16 cellular contexts compared by ENCODE assay signal in the genomic region with DNA sequence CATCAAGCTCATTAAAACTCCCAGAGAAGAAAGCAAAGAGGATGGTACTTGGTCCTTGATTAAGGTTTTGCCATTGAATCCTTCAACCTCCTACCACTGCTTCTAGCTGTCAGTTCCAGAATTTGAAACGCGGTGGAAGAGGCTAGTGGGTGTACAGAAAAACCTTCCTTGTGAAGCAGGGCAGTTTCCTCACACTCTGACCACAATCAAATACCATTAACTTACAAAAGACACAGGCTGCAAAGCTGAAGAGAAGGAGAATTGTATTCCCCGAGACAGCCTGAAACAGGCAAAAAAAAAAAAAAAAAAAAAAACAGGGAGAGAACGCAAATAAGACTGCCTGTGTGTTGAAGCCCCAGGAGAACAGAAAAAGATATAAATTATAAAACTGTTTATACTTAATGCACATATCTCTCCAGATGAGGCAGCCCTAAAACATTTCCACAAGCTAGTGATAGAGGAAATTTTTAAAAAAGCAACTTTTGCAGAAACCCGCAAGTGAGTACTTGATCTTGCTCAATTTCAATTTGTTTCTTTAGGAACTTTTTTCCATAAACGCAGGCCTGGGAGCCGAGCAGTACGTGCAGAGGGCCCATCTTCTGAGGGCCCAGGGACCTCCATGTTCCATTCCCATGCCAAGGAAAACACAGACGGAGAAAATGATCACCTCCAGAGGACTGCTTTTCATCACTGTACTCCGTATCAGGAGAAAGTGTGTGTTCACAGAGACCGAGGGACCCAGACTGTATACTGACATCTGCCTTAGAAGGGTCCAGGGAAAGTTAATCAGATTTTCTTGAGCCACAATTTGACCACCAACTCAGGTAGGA.
"Had no signal": no experiment of that assay in that cellular context is flagged by ENCODE, and none has a peak within 500 bp of the region (broad histone marks: within the 10 kb centered on the region; RNA-seq: fewer than 3 reads in every experiment).

No MANE protein-coding gene starts in this region.

- H3K27me3 ChIP-seq: cardiac muscle cell had no signal

- DNase-seq: activated CD4-positive, alpha-beta T cell treated with anti-CD3 and anti-CD28 coated beads for 1 hour; activated CD4-positive, alpha-beta T cell treated with anti-CD3 and anti-CD28 coated beads, Interleukin-2, amount 50 U/mL, for 48 hours; activated naive CD8-positive, alpha-beta T cell treated with anti-CD3 and anti-CD28 coated beads, Interleukin-2, amount 10 ng/mL, durations not matched to agents 7 days and 5 days; activated T-cell treated with anti-CD3 and anti-CD28 coated beads, Interleukin-2, amount 50 U/mL, for 72 hours; cortex of kidney; effector memory CD4-positive, alpha-beta T cell; immature natural killer cell; left colon; nephron progenitor cell; stimulated activated CD4-positive, alpha-beta T cell treated with anti-CD3 and anti-CD28 coated beads, Interleukin-4, amount 100 ng/mL, for 1 hour; stimulated activated CD8-positive, alpha-beta memory T cell treated with anti-CD3 and anti-CD28 coated beads, Interleukin-4, amount 100 ng/mL, for 48 hours; stimulated activated naive CD8-positive, alpha-beta T cell treated with anti-CD3 and anti-CD28 coated beads, Interleukin-15, Interleukin-2, amounts not matched to agents 100 U/mL and 50 U/mL, for 24 hours; T-helper 9 cell had no signal

- H3K4me3 ChIP-seq: cardiac muscle cell had no signal

- H3K36me3 Mint-ChIP-seq: activated naive CD8-positive, alpha-beta T cell treated with anti-CD3 and anti-CD28 coated beads, Interleukin-2, amount 10 ng/mL, durations not matched to agents 7 days and 5 days; immature natural killer cell; memory B cell had no signal

- H3K36me3 ChIP-seq: cardiac muscle cell had no signal

- H3K4me1 Mint-ChIP-seq: activated naive CD8-positive, alpha-beta T cell treated with anti-CD3 and anti-CD28 coated beads, Interleukin-2, amount 10 ng/mL, durations not matched to agents 7 days and 5 days; immature natural killer cell; memory B cell; nephron progenitor cell had no signal

- H3K27me3 Mint-ChIP-seq: activated naive CD8-positive, alpha-beta T cell treated with anti-CD3 and anti-CD28 coated beads, Interleukin-2, amount 10 ng/mL, durations not matched to agents 7 days and 5 days had no signal

- H3K27ac ChIP-seq: cardiac muscle cell, epithelial cell of prostate had no signal

- H3K27ac Mint-ChIP-seq: activated naive CD8-positive, alpha-beta T cell treated with anti-CD3 and anti-CD28 coated beads, Interleukin-2, amount 10 ng/mL, durations not matched to agents 7 days and 5 days; activated T-cell treated with anti-CD3 and anti-CD28 coated beads, Interleukin-2, amount 50 U/mL, for 72 hours; immature natural killer cell; memory B cell; nephron progenitor cell had no signal

- H3K9me3 Mint-ChIP-seq: activated naive CD8-positive, alpha-beta T cell treated with anti-CD3 and anti-CD28 coated beads, Interleukin-2, amount 10 ng/mL, durations not matched to agents 7 days and 5 days; immature natural killer cell; nephron progenitor cell had no signal

- ATAC-seq: activated T-cell treated with anti-CD3 and anti-CD28 coated beads, Interleukin-2, amount 50 U/mL, for 72 hours; left colon; stimulated activated naive CD8-positive, alpha-beta T cell treated with anti-CD3 and anti-CD28 coated beads, Interleukin-15, Interleukin-2, amounts not matched to agents 100 U/mL and 50 U/mL, for 24 hours had no signal

- H3K4me3 Mint-ChIP-seq: activated naive CD8-positive, alpha-beta T cell treated with anti-CD3 and anti-CD28 coated beads, Interleukin-2, amount 10 ng/mL, durations not matched to agents 7 days and 5 days; activated T-cell treated with anti-CD3 and anti-CD28 coated beads, Interleukin-2, amount 50 U/mL, for 72 hours; immature natural killer cell; memory B cell; nephron progenitor cell had no signal
